ENCODE assay signal across 26 cellular contexts in the genomic region with DNA sequence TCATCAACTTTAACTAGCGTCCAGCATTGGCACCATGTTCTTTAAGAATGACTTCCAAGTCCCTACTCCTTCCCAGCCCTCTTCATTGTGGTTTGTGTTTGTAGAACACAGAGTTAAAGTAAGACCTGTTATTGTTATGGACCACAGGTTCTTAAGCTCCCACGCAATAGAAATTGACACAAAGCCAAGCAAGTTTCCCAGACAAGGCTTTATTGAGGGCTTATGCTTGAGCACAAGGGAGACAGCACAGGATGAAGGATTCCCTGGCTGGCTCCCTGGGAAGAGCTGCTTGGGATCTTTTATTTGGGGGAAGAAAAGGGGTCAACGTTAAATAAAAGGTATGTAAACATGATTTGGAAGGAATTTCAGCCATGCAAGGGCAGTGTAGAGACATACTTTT. TPM values are rescaled to one million over a fixed set of nuclear protein-coding genes. Genes with fewer than 3 reads are reported as not detected.
"Had no signal": no experiment of that assay in that cellular context is flagged by ENCODE, and none has a peak within 500 bp of the region (broad histone marks: within the 10 kb centered on the region; RNA-seq: fewer than 3 reads in every experiment).

No MANE protein-coding gene starts in this region.

- H3K36me3 Mint-ChIP-seq: brain had no signal

- H3K4me1 Mint-ChIP-seq: central memory CD8-positive, alpha-beta T cell had no signal

- H3K9me3 Mint-ChIP-seq: activated CD4-positive, alpha-beta memory T cell treated with anti-CD3 and anti-CD28 coated beads, Interleukin-2, amount 10 ng/mL, durations not matched to agents 7 days and 5 days; activated T-cell treated with anti-CD3 and anti-CD28 coated beads, Interleukin-2, amount 50 U/mL, for 72 hours; activated T-helper 2 cell treated with anti-CD3 and anti-CD28 coated beads, Interferon-gamma antibody, Interleukin-2, Interleukin-4, amounts not matched to agents 10 μg/mL and 5 μg/mL and 100 μg/mL, durations not matched to agents 14 hours and 24 hours and 36 hours; brain; central memory CD8-positive, alpha-beta T cell had no signal

- H3K4me3 Mint-ChIP-seq: activated CD4-positive, alpha-beta memory T cell treated with anti-CD3 and anti-CD28 coated beads, Interleukin-2, amount 10 ng/mL, durations not matched to agents 7 days and 5 days; activated CD4-positive, alpha-beta T cell treated with anti-CD3 and anti-CD28 coated beads for 36 hours; activated naive CD4-positive, alpha-beta T cell treated with anti-CD3 and anti-CD28 coated beads, Interleukin-2, amount 10 ng/mL, durations not matched to agents 7 days and 5 days; activated T-cell treated with anti-CD3 and anti-CD28 coated beads, Interleukin-2, amount 50 U/mL, for 72 hours; brain; central memory CD8-positive, alpha-beta T cell had no signal

- H3K27me3 ChIP-seq: ascending aorta had no signal

- ATAC-seq: activated CD4-positive, alpha-beta T cell treated with anti-CD3 and anti-CD28 coated beads for 36 hours; activated T-cell treated with anti-CD3 and anti-CD28 coated beads, Interleukin-2, amount 50 U/mL, for 72 hours; Panc1; Right ventricle myocardium inferior had no signal

- H3K27ac Mint-ChIP-seq: activated CD4-positive, alpha-beta memory T cell treated with anti-CD3 and anti-CD28 coated beads, Interleukin-2, amount 10 ng/mL, durations not matched to agents 7 days and 5 days; activated CD4-positive, alpha-beta T cell treated with anti-CD3 and anti-CD28 coated beads for 36 hours; activated naive CD4-positive, alpha-beta T cell treated with anti-CD3 and anti-CD28 coated beads, Interleukin-2, amount 10 ng/mL, durations not matched to agents 7 days and 5 days; activated T-cell treated with anti-CD3 and anti-CD28 coated beads, Interleukin-2, amount 50 U/mL, for 72 hours; activated T-helper 2 cell treated with anti-CD3 and anti-CD28 coated beads, Interferon-gamma antibody, Interleukin-2, Interleukin-4, amounts not matched to agents 10 μg/mL and 5 μg/mL and 100 μg/mL, durations not matched to agents 14 hours and 24 hours and 36 hours; brain had no signal

- H3K27me3 Mint-ChIP-seq: activated CD4-positive, alpha-beta T cell treated with anti-CD3 and anti-CD28 coated beads for 36 hours; activated naive CD4-positive, alpha-beta T cell treated with anti-CD3 and anti-CD28 coated beads, Interleukin-2, amount 10 ng/mL, durations not matched to agents 7 days and 5 days; central memory CD8-positive, alpha-beta T cell had no signal

- H3K36me3 ChIP-seq: ascending aorta had no signal

- H3K4me3 ChIP-seq: ascending aorta, SK-N-MC had no signal

- DNase-seq: activated CD4-positive, alpha-beta memory T cell treated with anti-CD3 and anti-CD28 coated beads, Interleukin-2, amount 10 ng/mL, durations not matched to agents 7 days and 5 days; activated CD4-positive, alpha-beta T cell treated with anti-CD3 and anti-CD28 coated beads for 36 hours; activated CD4-positive, alpha-beta T cell treated with anti-CD3 and anti-CD28 coated beads, Interleukin-2, amount 50 U/mL, for 1 hour; activated CD8-positive, alpha-beta memory T cell treated with anti-CD3 and anti-CD28 coated beads, Interleukin-2, amount 50 U/mL, for 4 hours; activated gamma-delta T cell treated with Interleukin-2 at 50 U/mL for 16 hours; activated naive CD4-positive, alpha-beta T cell treated with anti-CD3 and anti-CD28 coated beads, Interleukin-2, amount 10 ng/mL, durations not matched to agents 7 days and 5 days; activated T-cell treated with anti-CD3 and anti-CD28 coated beads, Interleukin-2, amount 50 U/mL, for 72 hours; amniotic stem cell; Kasumi-1; KBM-7; NCI-H146; NCI-H187 treated with DMSO at 0.1 percent for 48 hours; NCI-H2081 treated with DMSO at 0.1 percent for 48 hours; NCI-H446; NCI-H524 treated with DMSO at 0.1 percent for 48 hours; NCI-H748 treated with DMSO at 0.1 percent for 48 hours; RPMI8226; T-helper 1 cell had no signal

- H3K4me1 ChIP-seq: ascending aorta had no signal

- H3K9me3 ChIP-seq: ascending aorta had no signal

- H3K27ac ChIP-seq: ascending aorta, SK-N-MC, VCaP had no signal

RNA-seq across cellular contexts. Expression of a gene that starts 44.3 kb away (rescaled TPM):
- total RNA-seq: ascending aorta had no signal
